In the genomic region with DNA sequence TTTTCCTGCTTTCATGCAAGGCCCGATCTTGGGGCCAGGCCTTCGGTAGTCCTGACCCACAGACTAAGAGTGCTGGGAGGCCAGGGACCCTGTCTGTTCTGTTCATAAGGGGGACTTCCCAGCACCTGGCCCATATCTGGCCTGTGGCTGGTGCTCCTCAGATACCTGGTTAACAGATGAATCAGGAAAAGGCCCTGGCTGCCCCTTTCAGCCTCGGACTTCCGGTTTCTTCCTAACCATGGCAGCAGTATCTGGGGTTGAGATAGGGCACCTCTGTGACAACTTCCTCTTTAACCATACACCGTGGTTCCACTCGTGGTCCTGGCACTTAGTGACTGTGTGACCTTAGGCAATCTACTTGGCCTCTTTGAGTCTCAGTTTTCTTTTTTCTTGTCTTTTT, we compare ENCODE assay signal across 10 cellular contexts. TPM values are rescaled to one million over a fixed set of nuclear protein-coding genes. Genes with fewer than 3 reads are reported as not detected.
A peak's percentile ranks its signal among the peaks of the same experiment; 100 is the strongest.
DNase-seq lines count a peak whose midpoint lies in the region; ATAC-seq and TF ChIP-seq lines count a peak whose summit lies in the region.
"Had no signal": no experiment of that assay in that cellular context is flagged by ENCODE, and none has a peak within 500 bp of the region (broad histone marks: within the 10 kb centered on the region; RNA-seq: fewer than 3 reads in every experiment).

No MANE protein-coding gene starts in this region.

- H3K27me3 ChIP-seq in hepatocyte (peaks cover 11% of the 10 kb centered on the region), esophagus muscularis mucosa (no peaks in the 10 kb centered on the region)
- H3K27me3 ChIP-seq: pancreas had no signal

- H3K27ac ChIP-seq in hepatocyte, result no peak overlapping the region
- no peak overlapping the region for H3K27ac ChIP-seq in esophagus muscularis mucosa (replicated peaks in 1 of 4)
- H3K27ac ChIP-seq: pancreas had no signal

- TF ChIP-seq CTCF in hepatocyte (IDR thresholded peaks at IDR 0.05; ENCODE audit: poor library complexity), result no peak
- TF ChIP-seq CTCF in esophagus muscularis mucosa (IDR thresholded peaks at IDR 0.05), result no peak

- POLR2A ChIA-PET in activated CD4-positive, alpha-beta T cell treated with anti-CD3 and anti-CD28 coated beads, Interleukin-2, amount 10 ng/mL, durations not matched to agents 7 days and 5 days (lab: Charles Lee), result no interaction called here

- no peak overlapping the region for H3K4me3 Mint-ChIP-seq in activated CD4-positive, alpha-beta T cell treated with anti-CD3 and anti-CD28 coated beads, Interleukin-2, amount 10 ng/mL, durations not matched to agents 7 days and 5 days

- no peaks in the 10 kb centered on the region for H3K9me2 ChIP-seq in hepatocyte (replicated peaks; ENCODE audit: insufficient read depth)

- no peaks in the 10 kb centered on the region for H4K20me1 ChIP-seq in hepatocyte (ENCODE audit: insufficient read depth, poor library complexity, severe bottlenecking)

- TF ChIP-seq EP300 in esophagus muscularis mucosa (IDR thresholded peaks at IDR 0.05), result no peak

- DNase-seq in activated CD4-positive, alpha-beta T cell treated with anti-CD3 and anti-CD28 coated beads, Interleukin-2, amount 10 ng/mL, durations not matched to agents 7 days and 5 days, result no peak
- no peak for DNase-seq in activated CD4-positive, alpha-beta T cell treated with anti-CD3 and anti-CD28 coated beads, Interleukin-2, amount 50 U/mL, for 1 hour
- DNase-seq in RPMI8226, result peak; percentile 33
- no peak for DNase-seq in sciatic nerve (ENCODE audit: low spot score)
- no peak for DNase-seq in hepatocyte (ENCODE audit: low spot score)
- no peak for DNase-seq in COLO668 (lab: John Stamatoyannopoulos, UW; ENCODE audit: unreplicated experiment)
- DNase-seq in esophagus muscularis mucosa (ENCODE audit: extremely low spot score), result no peak
- DNase-seq: effector CD4-positive, alpha-beta T cell; pancreas had no signal

- CTCF ChIA-PET in activated CD4-positive, alpha-beta T cell treated with anti-CD3 and anti-CD28 coated beads, Interleukin-2, amount 10 ng/mL, durations not matched to agents 7 days and 5 days (lab: Charles Lee), result no interaction called here

- H3K36me3 ChIP-seq in hepatocyte (replicated peaks; ENCODE audit: insufficient read depth, low read depth) (no peaks in the 10 kb centered on the region), esophagus muscularis mucosa (no peaks in the 10 kb centered on the region)
- H3K36me3 ChIP-seq: pancreas had no signal

- H3K4me1 ChIP-seq in hepatocyte (ENCODE audit: insufficient read depth) (no peaks in the 10 kb centered on the region), esophagus muscularis mucosa (peaks cover 0 to 9% (median 6%) of the 10 kb centered on the region in 4 donors)
- H3K4me1 ChIP-seq: pancreas had no signal

- no peaks in the 10 kb centered on the region for H3K79me2 ChIP-seq in hepatocyte

- peak; percentile 67 for ATAC-seq in HG02943 (IDR thresholded peaks at IDR 0.05; ENCODE audit: low read depth, unreplicated experiment)
- ATAC-seq in sciatic nerve, result peak; percentile 59

- 85% methylated on average over 6 of the region's 6 CpGs for WGBS in hepatocyte (ENCODE audit: low lambda C conversion rate, missing lambda C conversion rate)
- WGBS in esophagus muscularis mucosa, result 76% methylated on average over 6 of the region's 6 CpGs

- H3K4me3 ChIP-seq in hepatocyte (no peak overlapping the region), esophagus muscularis mucosa (no peak overlapping the region)
- H3K4me3 ChIP-seq: pancreas had no signal

- H3K9me3 Mint-ChIP-seq in activated CD4-positive, alpha-beta T cell treated with anti-CD3 and anti-CD28 coated beads, Interleukin-2, amount 10 ng/mL, durations not matched to agents 7 days and 5 days, result no peaks in the 10 kb centered on the region

- intact Hi-C loops in sciatic nerve (cut with DNase I) (no loop called here), esophagus muscularis mucosa (cut with DNase I) (no loop called here)

- H3K4me2 ChIP-seq in hepatocyte, result no peak overlapping the region

- no peaks in the 10 kb centered on the region for H3K36me3 Mint-ChIP-seq in activated CD4-positive, alpha-beta T cell treated with anti-CD3 and anti-CD28 coated beads, Interleukin-2, amount 10 ng/mL, durations not matched to agents 7 days and 5 days (ENCODE audit: low read depth)

- H3K4me1 Mint-ChIP-seq in activated CD4-positive, alpha-beta T cell treated with anti-CD3 and anti-CD28 coated beads, Interleukin-2, amount 10 ng/mL, durations not matched to agents 7 days and 5 days, result peaks cover 30% of the 10 kb centered on the region

- no peak overlapping the region for H2AFZ ChIP-seq in hepatocyte

- H3K27ac Mint-ChIP-seq in activated CD4-positive, alpha-beta T cell treated with anti-CD3 and anti-CD28 coated beads, Interleukin-2, amount 10 ng/mL, durations not matched to agents 7 days and 5 days, result peak overlapping the region; percentile 56

- no peaks in the 10 kb centered on the region for H3K9me3 ChIP-seq in hepatocyte (ENCODE audit: low read depth)
- H3K9me3 ChIP-seq in esophagus muscularis mucosa, result no peaks in the 10 kb centered on the region
- H3K9me3 ChIP-seq: pancreas had no signal

- TF ChIP-seq POLR2A in esophagus muscularis mucosa (IDR thresholded peaks at IDR 0.05; ENCODE audit: low read depth), result no peak

- H3K27me3 Mint-ChIP-seq in activated CD4-positive, alpha-beta T cell treated with anti-CD3 and anti-CD28 coated beads, Interleukin-2, amount 10 ng/mL, durations not matched to agents 7 days and 5 days, result no peaks in the 10 kb centered on the region

RNA-seq across cellular contexts. Expression of a gene that starts 18.4 kb away (rescaled TPM):
- total RNA-seq in activated CD4-positive, alpha-beta T cell treated with anti-CD3 and anti-CD28 coated beads, Interleukin-2, amount 10 ng/mL, durations not matched to agents 7 days and 5 days, result 1 to 10 TPM; 2.6 to 3.1 TPM
- 40.7 TPM for total RNA-seq in sciatic nerve
- total RNA-seq in hepatocyte, result 5.0 and 7.8 TPM in 2 replicates
- 2.5 and 5.0 TPM in 2 replicates for polyA plus RNA-seq in hepatocyte
- total RNA-seq in esophagus muscularis mucosa, result 10 to 100 TPM in 2 of 4 donors, 1 to 10 TPM in 2; 7.1 to 11.3 (median 9.9) TPM
